ENCODE assay signal across 1 cellular context in genomic region chr7:151172273-151173141, GRCh38.
TF ChIP-seq lines count a peak whose summit lies in the region.

No MANE protein-coding gene starts in this region.

TF ChIP-seq in HepG2, 621 proteins besides CTCF, POLR2A, EP300 and RAD21 (continued from another document and continues in another):
- TF ChIP-seq, protein P1, sequence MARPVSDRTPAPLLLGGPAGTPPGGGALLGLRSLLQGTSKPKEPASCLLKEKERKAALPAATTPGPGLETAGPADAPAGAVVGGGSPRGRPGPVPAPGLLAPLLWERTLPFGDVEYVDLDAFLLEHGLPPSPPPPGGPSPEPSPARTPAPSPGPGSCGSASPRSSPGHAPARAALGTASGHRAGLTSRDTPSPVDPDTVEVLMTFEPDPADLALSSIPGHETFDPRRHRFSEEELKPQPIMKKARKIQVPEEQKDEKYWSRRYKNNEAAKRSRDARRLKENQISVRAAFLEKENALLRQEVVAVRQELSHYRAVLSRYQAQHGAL (CRISPR knock-in tag; IDR thresholded peaks at IDR 0.05; ENCODE audit: not compliant biosample characterization), result no peak
- TF ChIP-seq, protein P2, sequence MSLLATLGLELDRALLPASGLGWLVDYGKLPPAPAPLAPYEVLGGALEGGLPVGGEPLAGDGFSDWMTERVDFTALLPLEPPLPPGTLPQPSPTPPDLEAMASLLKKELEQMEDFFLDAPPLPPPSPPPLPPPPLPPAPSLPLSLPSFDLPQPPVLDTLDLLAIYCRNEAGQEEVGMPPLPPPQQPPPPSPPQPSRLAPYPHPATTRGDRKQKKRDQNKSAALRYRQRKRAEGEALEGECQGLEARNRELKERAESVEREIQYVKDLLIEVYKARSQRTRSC (CRISPR knock-in tag; IDR thresholded peaks at IDR 0.05; ENCODE audit: low read depth), result no peak
- no peak for TF ChIP-seq ZSCAN12 (CRISPR knock-in tag; IDR thresholded peaks at IDR 0.05)
- TF ChIP-seq ZNF773 (CRISPR knock-in tag; IDR thresholded peaks at IDR 0.05; ENCODE audit: borderline replicate concordance), result no peak
- no peak for TF ChIP-seq ZNF3 (CRISPR knock-in tag; IDR thresholded peaks at IDR 0.05)
- no peak for TF ChIP-seq TERF1 (CRISPR knock-in tag; IDR thresholded peaks at IDR 0.05)
- TF ChIP-seq, protein P3, sequence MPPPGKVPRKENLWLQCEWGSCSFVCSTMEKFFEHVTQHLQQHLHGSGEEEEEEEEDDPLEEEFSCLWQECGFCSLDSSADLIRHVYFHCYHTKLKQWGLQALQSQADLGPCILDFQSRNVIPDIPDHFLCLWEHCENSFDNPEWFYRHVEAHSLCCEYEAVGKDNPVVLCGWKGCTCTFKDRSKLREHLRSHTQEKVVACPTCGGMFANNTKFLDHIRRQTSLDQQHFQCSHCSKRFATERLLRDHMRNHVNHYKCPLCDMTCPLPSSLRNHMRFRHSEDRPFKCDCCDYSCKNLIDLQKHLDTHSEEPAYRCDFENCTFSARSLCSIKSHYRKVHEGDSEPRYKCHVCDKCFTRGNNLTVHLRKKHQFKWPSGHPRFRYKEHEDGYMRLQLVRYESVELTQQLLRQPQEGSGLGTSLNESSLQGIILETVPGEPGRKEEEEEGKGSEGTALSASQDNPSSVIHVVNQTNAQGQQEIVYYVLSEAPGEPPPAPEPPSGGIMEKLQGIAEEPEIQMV (CRISPR knock-in tag; IDR thresholded peaks at IDR 0.05; ENCODE audit: low read depth), result no peak
- TF ChIP-seq, protein P4, sequence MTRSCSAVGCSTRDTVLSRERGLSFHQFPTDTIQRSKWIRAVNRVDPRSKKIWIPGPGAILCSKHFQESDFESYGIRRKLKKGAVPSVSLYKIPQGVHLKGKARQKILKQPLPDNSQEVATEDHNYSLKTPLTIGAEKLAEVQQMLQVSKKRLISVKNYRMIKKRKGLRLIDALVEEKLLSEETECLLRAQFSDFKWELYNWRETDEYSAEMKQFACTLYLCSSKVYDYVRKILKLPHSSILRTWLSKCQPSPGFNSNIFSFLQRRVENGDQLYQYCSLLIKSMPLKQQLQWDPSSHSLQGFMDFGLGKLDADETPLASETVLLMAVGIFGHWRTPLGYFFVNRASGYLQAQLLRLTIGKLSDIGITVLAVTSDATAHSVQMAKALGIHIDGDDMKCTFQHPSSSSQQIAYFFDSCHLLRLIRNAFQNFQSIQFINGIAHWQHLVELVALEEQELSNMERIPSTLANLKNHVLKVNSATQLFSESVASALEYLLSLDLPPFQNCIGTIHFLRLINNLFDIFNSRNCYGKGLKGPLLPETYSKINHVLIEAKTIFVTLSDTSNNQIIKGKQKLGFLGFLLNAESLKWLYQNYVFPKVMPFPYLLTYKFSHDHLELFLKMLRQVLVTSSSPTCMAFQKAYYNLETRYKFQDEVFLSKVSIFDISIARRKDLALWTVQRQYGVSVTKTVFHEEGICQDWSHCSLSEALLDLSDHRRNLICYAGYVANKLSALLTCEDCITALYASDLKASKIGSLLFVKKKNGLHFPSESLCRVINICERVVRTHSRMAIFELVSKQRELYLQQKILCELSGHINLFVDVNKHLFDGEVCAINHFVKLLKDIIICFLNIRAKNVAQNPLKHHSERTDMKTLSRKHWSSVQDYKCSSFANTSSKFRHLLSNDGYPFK (CRISPR knock-in tag; IDR thresholded peaks at IDR 0.05; ENCODE audit: borderline replicate concordance), result peak; percentile 34; the same call in 1 of the 2 replicates
- TF ChIP-seq, protein P5, sequence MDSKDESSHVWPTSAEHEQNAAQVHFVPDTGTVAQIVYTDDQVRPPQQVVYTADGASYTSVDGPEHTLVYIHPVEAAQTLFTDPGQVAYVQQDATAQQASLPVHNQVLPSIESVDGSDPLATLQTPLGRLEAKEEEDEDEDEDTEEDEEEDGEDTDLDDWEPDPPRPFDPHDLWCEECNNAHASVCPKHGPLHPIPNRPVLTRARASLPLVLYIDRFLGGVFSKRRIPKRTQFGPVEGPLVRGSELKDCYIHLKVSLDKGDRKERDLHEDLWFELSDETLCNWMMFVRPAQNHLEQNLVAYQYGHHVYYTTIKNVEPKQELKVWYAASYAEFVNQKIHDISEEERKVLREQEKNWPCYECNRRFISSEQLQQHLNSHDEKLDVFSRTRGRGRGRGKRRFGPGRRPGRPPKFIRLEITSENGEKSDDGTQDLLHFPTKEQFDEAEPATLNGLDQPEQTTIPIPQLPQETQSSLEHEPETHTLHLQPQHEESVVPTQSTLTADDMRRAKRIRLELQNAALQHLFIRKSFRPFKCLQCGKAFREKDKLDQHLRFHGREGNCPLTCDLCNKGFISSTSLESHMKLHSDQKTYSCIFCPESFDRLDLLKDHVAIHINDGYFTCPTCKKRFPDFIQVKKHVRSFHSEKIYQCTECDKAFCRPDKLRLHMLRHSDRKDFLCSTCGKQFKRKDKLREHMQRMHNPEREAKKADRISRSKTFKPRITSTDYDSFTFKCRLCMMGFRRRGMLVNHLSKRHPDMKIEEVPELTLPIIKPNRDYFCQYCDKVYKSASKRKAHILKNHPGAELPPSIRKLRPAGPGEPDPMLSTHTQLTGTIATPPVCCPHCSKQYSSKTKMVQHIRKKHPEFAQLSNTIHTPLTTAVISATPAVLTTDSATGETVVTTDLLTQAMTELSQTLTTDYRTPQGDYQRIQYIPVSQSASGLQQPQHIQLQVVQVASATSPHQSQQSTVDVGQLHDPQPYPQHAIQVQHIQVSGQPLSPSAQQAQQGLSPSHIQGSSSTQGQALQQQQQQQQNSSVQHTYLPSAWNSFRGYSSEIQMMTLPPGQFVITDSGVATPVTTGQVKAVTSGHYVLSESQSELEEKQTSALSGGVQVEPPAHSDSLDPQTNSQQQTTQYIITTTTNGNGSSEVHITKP (CRISPR knock-in tag; IDR thresholded peaks at IDR 0.05; ENCODE audit: low read depth), result peak; percentile 53; the same call in 1 of the 2 replicates
- TF ChIP-seq ZNF780A (CRISPR knock-in tag; IDR thresholded peaks at IDR 0.05), result no peak
- TF ChIP-seq PLRG1 (conservative IDR thresholded peaks at IDR 0.05), result no peak
- TF ChIP-seq ZNF143 (CRISPR knock-in tag; IDR thresholded peaks at IDR 0.05), result no peak
- TF ChIP-seq CBFB (CRISPR knock-in tag; IDR thresholded peaks at IDR 0.05), result peak; percentile 87
- TF ChIP-seq ZNF263 (CRISPR knock-in tag; IDR thresholded peaks at IDR 0.05), result 0 out of 2 replicates have a peak, but pooled peaks have one; percentile 12
- TF ChIP-seq ZNF484 (CRISPR knock-in tag; IDR thresholded peaks at IDR 0.05; ENCODE audit: borderline replicate concordance, low read depth), result no peak
- TF ChIP-seq RBM39 (IDR thresholded peaks at IDR 0.05; ENCODE audit: low read depth, low read length, poor library complexity, severe bottlenecking), result peak; percentile 88
- peak; percentile 52; the same call in 1 of the 2 replicates for TF ChIP-seq FOXK1 (CRISPR knock-in tag; IDR thresholded peaks at IDR 0.05; ENCODE audit: borderline replicate concordance, low read depth)
- peak; percentile 84; the same call in 1 of the 2 replicates for TF ChIP-seq ARHGAP35 (CRISPR knock-in tag; IDR thresholded peaks at IDR 0.05; ENCODE audit: borderline replicate concordance)
- TF ChIP-seq KDM3A (CRISPR knock-in tag; IDR thresholded peaks at IDR 0.05; ENCODE audit: low read depth), result 0 out of 2 replicates have a peak, but pooled peaks have one; percentile 62
- no peak for TF ChIP-seq ZKSCAN1 (IDR thresholded peaks at IDR 0.05; ENCODE audit: low read length)
- TF ChIP-seq ZFY (CRISPR knock-in tag; IDR thresholded peaks at IDR 0.05), result no peak
- TF ChIP-seq YY1 (IDR thresholded peaks at IDR 0.05; ENCODE audit: insufficient read depth, insufficient replicate concordance, low read depth, low read length), result peak; percentile 85
- peak; percentile 90 for TF ChIP-seq TEAD3 (CRISPR knock-in tag; optimal IDR thresholded peaks at IDR 0.05; ENCODE audit: borderline replicate concordance)
- TF ChIP-seq, protein P6, sequence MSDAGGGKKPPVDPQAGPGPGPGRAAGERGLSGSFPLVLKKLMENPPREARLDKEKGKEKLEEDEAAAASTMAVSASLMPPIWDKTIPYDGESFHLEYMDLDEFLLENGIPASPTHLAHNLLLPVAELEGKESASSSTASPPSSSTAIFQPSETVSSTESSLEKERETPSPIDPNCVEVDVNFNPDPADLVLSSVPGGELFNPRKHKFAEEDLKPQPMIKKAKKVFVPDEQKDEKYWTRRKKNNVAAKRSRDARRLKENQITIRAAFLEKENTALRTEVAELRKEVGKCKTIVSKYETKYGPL (CRISPR knock-in tag; IDR thresholded peaks at IDR 0.05), result no peak
- TF ChIP-seq ZNF317 (CRISPR knock-in tag; IDR thresholded peaks at IDR 0.05), result no peak
- no peak for TF ChIP-seq POLR2AphosphoS5 (IDR thresholded peaks at IDR 0.05; ENCODE audit: low read depth, low read length)
- peak; percentile 50; the same call in 1 of the 2 replicates for TF ChIP-seq KDM5B (CRISPR knock-in tag; IDR thresholded peaks at IDR 0.05; ENCODE audit: borderline replicate concordance)
- no peak for TF ChIP-seq ZKSCAN8 (CRISPR knock-in tag; IDR thresholded peaks at IDR 0.05; ENCODE audit: borderline replicate concordance)
- no peak for TF ChIP-seq ZNF740 (CRISPR knock-in tag; IDR thresholded peaks at IDR 0.05)
- TF ChIP-seq, protein P7, sequence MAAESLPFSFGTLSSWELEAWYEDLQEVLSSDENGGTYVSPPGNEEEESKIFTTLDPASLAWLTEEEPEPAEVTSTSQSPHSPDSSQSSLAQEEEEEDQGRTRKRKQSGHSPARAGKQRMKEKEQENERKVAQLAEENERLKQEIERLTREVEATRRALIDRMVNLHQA (CRISPR knock-in tag; IDR thresholded peaks at IDR 0.05), result no peak
- peak; percentile 45; the same call in 1 of the 2 replicates for TF ChIP-seq TGIF2 (CRISPR knock-in tag; IDR thresholded peaks at IDR 0.05)
- no peak for TF ChIP-seq ZNF430 (CRISPR knock-in tag; IDR thresholded peaks at IDR 0.05)
- TF ChIP-seq, protein P8, sequence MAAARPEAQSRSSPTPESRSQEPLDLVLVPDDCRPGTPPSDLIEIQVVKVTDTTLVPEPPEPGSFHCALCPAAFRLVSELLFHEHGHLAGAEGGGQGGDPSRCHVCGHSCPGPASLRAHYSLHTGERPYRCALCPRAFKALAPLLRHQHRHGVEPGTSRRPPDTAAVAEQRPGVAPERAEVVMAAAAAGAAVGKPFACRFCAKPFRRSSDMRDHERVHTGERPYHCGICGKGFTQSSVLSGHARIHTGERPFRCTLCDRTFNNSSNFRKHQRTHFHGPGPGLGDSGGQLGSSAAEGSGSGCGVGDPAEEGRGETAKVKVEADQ (CRISPR knock-in tag; IDR thresholded peaks at IDR 0.05; ENCODE audit: borderline replicate concordance), result 0 out of 2 replicates have a peak, but pooled peaks have one; percentile 53
- peak; percentile 77; the same call in 1 of the 2 replicates for TF ChIP-seq IRF2 (CRISPR knock-in tag; IDR thresholded peaks at IDR 0.05)
- no peak for TF ChIP-seq ZNF446 (CRISPR knock-in tag; IDR thresholded peaks at IDR 0.05)
- 0 out of 2 replicates have a peak, but pooled peaks have one; percentile 11 for TF ChIP-seq HMG20A (CRISPR knock-in tag; IDR thresholded peaks at IDR 0.05; ENCODE audit: borderline replicate concordance)
- peak; percentile 48; the same call in 1 of the 2 replicates for TF ChIP-seq SALL1 (CRISPR knock-in tag; IDR thresholded peaks at IDR 0.05)
- peak; percentile 89 for TF ChIP-seq STAG1 (CRISPR knock-in tag; IDR thresholded peaks at IDR 0.05)
- TF ChIP-seq KMT2B (CRISPR knock-in tag; IDR thresholded peaks at IDR 0.05), result 0 out of 2 replicates have a peak, but pooled peaks have one; percentile 23
- no peak for TF ChIP-seq RARA (CRISPR knock-in tag; IDR thresholded peaks at IDR 0.05)
- no peak for TF ChIP-seq SIN3B (IDR thresholded peaks at IDR 0.05; ENCODE audit: low read length)
- TF ChIP-seq, protein P9, sequence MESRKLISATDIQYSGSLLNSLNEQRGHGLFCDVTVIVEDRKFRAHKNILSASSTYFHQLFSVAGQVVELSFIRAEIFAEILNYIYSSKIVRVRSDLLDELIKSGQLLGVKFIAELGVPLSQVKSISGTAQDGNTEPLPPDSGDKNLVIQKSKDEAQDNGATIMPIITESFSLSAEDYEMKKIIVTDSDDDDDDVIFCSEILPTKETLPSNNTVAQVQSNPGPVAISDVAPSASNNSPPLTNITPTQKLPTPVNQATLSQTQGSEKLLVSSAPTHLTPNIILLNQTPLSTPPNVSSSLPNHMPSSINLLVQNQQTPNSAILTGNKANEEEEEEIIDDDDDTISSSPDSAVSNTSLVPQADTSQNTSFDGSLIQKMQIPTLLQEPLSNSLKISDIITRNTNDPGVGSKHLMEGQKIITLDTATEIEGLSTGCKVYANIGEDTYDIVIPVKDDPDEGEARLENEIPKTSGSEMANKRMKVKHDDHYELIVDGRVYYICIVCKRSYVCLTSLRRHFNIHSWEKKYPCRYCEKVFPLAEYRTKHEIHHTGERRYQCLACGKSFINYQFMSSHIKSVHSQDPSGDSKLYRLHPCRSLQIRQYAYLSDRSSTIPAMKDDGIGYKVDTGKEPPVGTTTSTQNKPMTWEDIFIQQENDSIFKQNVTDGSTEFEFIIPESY (CRISPR knock-in tag; IDR thresholded peaks at IDR 0.05), result peak; percentile 94
- no peak for TF ChIP-seq HOXA9 (CRISPR knock-in tag; IDR thresholded peaks at IDR 0.05; ENCODE audit: borderline replicate concordance)
- TF ChIP-seq KDM2A (CRISPR knock-in tag; IDR thresholded peaks at IDR 0.05; ENCODE audit: borderline replicate concordance, low read depth), result peak; percentile 94
- no peak for TF ChIP-seq NR2F6 (IDR thresholded peaks at IDR 0.05)
- TF ChIP-seq NR2F6 (CRISPR knock-in tag; IDR thresholded peaks at IDR 0.05), result peak; percentile 32; the same call in 1 of the 2 replicates
- no peak for TF ChIP-seq GFI1 (CRISPR knock-in tag; IDR thresholded peaks at IDR 0.05; ENCODE audit: borderline replicate concordance)
- TF ChIP-seq XRCC5 (optimal IDR thresholded peaks at IDR 0.05; ENCODE audit: low read length), result peak; percentile 99
- no peak for TF ChIP-seq ZNF552 (CRISPR knock-in tag; IDR thresholded peaks at IDR 0.05; ENCODE audit: borderline replicate concordance)
- TF ChIP-seq TSC22D2 (CRISPR knock-in tag; IDR thresholded peaks at IDR 0.05; ENCODE audit: borderline replicate concordance), result peak; percentile 64; the same call in 1 of the 2 replicates
